Comparison of ENCODE assay signal across 28 cellular contexts in genomic region chr3:131645638-131646037, GRCh38.
"Had no signal": no experiment of that assay in that cellular context is flagged by ENCODE, and none has a peak within 500 bp of the region (broad histone marks: within the 10 kb centered on the region; RNA-seq: fewer than 3 reads in every experiment).

No MANE protein-coding gene starts in this region.

- H3K4me3 ChIP-seq: adrenal gland, body of pancreas, esophagus squamous epithelium, psoas muscle, sigmoid colon, thoracic aorta had no signal

- FAIRE-seq: colon, endometrium, frontal cortex, islet of Langerhans, small intestine, TTC549, urothelium cell line had no signal

- DNase-seq: activated CD4-positive, alpha-beta memory T cell treated with anti-CD3 and anti-CD28 coated beads for 36 hours; activated CD4-positive, alpha-beta T cell treated with anti-CD3 and anti-CD28 coated beads for 4 hours; activated CD8-positive, alpha-beta memory T cell treated with anti-CD3 and anti-CD28 coated beads, Interleukin-2, amount 50 U/mL, for 4 hours; activated effector memory CD4-positive, alpha-beta T cell treated with anti-CD3 and anti-CD28 coated beads, Interleukin-2, amount 50 U/mL, for 16 hours; activated naive CD4-positive, alpha-beta T cell treated with anti-CD3 and anti-CD28 coated beads for 36 hours; activated naive CD8-positive, alpha-beta T cell treated with anti-CD3 and anti-CD28 coated beads for 36 hours; activated T-cell treated with anti-CD3 and anti-CD28 coated beads, Interleukin-2, amount 50 U/mL, for 1 hour; adrenal gland; aorta; body of pancreas; effector CD8-positive, alpha-beta T cell; esophagus squamous epithelium; left ventricle myocardium superior; psoas muscle; sigmoid colon; small intestine; stimulated activated CD4-positive, alpha-beta T cell treated with anti-CD3 and anti-CD28 coated beads, Interleukin-4, amount 100 ng/mL, for 24 hours; T-helper 9 cell had no signal

- H3K27me3 ChIP-seq: adrenal gland, body of pancreas, esophagus squamous epithelium, sigmoid colon had no signal

- H3K27ac ChIP-seq: adrenal gland, body of pancreas, epithelial cell of prostate, esophagus squamous epithelium, psoas muscle, sigmoid colon, thoracic aorta, VCaP had no signal

- H3K36me3 ChIP-seq: adrenal gland, esophagus squamous epithelium, sigmoid colon, thoracic aorta had no signal

- H3K4me1 ChIP-seq: adrenal gland, body of pancreas, esophagus squamous epithelium, psoas muscle, sigmoid colon had no signal

- H3K9me3 ChIP-seq: adrenal gland, body of pancreas, esophagus squamous epithelium, psoas muscle, sigmoid colon, thoracic aorta had no signal

- ATAC-seq: body of pancreas; left ventricle myocardium superior; psoas muscle; stimulated activated effector memory CD8-positive, alpha-beta T cell treated with anti-CD3 and anti-CD28 coated beads, Interleukin-12 subunit alpha, Interleukin-12 subunit beta, amount 100 ng/mL, for 72 hours had no signal
